In genomic region chr1:150213170-150214098, GRCh38 we compare ENCODE assay signal across 9 cellular contexts. TPM values are rescaled to one million over a fixed set of nuclear protein-coding genes. Genes with fewer than 3 reads are reported as not detected.
DNase-seq lines count a peak whose midpoint lies in the region; ATAC-seq, FAIRE-seq and TF ChIP-seq lines count a peak whose summit lies in the region.
"Had no signal": no experiment of that assay in that cellular context is flagged by ENCODE, and none has a peak within 500 bp of the region (broad histone marks: within the 10 kb centered on the region; RNA-seq: fewer than 3 reads in every experiment).

No MANE protein-coding gene starts in this region.

- peaks cover 17% of the 10 kb centered on the region for H3K4me1 Mint-ChIP-seq in activated T-helper 2 cell treated with anti-CD3 and anti-CD28 coated beads, Interferon-gamma antibody, Interleukin-2, Interleukin-4, amounts not matched to agents 10 μg/mL and 5 μg/mL and 100 μg/mL, durations not matched to agents 14 hours and 24 hours and 36 hours (ENCODE audit: low read depth)
- H3K4me1 Mint-ChIP-seq in natural killer cell = peaks cover 7 to 12% of the 10 kb centered on the region in 2 donors

- no peaks in the 10 kb centered on the region for H3K9me3 Mint-ChIP-seq in activated T-helper 2 cell treated with anti-CD3 and anti-CD28 coated beads, Interferon-gamma antibody, Interleukin-2, Interleukin-4, amounts not matched to agents 10 μg/mL and 5 μg/mL and 100 μg/mL, durations not matched to agents 14 hours and 24 hours and 36 hours
- H3K9me3 Mint-ChIP-seq in natural killer cell = no peaks in the 10 kb centered on the region

- peak; percentile 98 for DNase-seq in CD1c-positive myeloid dendritic cell (ENCODE audit: extremely low spot score)
- peak; percentile 90 for DNase-seq in HTR-8/SVneo (ENCODE audit: insufficient read length, low spot score)
- peak; percentile 90 for DNase-seq in activated T-helper 2 cell treated with anti-CD3 and anti-CD28 coated beads, Interferon-gamma antibody, Interleukin-2, Interleukin-4, amounts not matched to agents 10 μg/mL and 5 μg/mL and 100 μg/mL, durations not matched to agents 14 hours and 24 hours and 36 hours (ENCODE audit: low spot score)
- peak; percentile 95 for DNase-seq in fibroblast of peridontal ligament (ENCODE audit: extremely low read depth)
- DNase-seq in natural killer cell = peak; percentile 88
- DNase-seq in stimulated activated naive CD4-positive, alpha-beta T cell (lab: John Stamatoyannopoulos, UW) = peak; percentile 77 to 89 (median 86)

- intact Hi-C loops in activated T-helper 2 cell treated with anti-CD3 and anti-CD28 coated beads, Interferon-gamma antibody, Interleukin-2, Interleukin-4, amounts not matched to agents 10 μg/mL and 5 μg/mL and 100 μg/mL, durations not matched to agents 14 hours and 24 hours and 36 hours (cut with micrococcal nuclease) = loop anchor here (1.0 kb wide), 1 partner anchor 23 kb away; the partner anchor contains the start of gene ANP32E
- intact Hi-C loops in natural killer cell (cut with micrococcal nuclease) = loop anchor here (1.0 kb wide), 1 partner anchor 21 kb away; no protein-coding TSS in a partner anchor

- peak overlapping the region; percentile 97 for H3K27ac Mint-ChIP-seq in activated T-helper 2 cell treated with anti-CD3 and anti-CD28 coated beads, Interferon-gamma antibody, Interleukin-2, Interleukin-4, amounts not matched to agents 10 μg/mL and 5 μg/mL and 100 μg/mL, durations not matched to agents 14 hours and 24 hours and 36 hours
- H3K27ac Mint-ChIP-seq in natural killer cell = peak overlapping the region; percentile 96 to 97

- peak; percentile 54 for TF ChIP-seq CTCF in natural killer cell (IDR thresholded peaks at IDR 0.05)

- peak overlapping the region; percentile 87 for H3K4me3 Mint-ChIP-seq in activated T-helper 2 cell treated with anti-CD3 and anti-CD28 coated beads, Interferon-gamma antibody, Interleukin-2, Interleukin-4, amounts not matched to agents 10 μg/mL and 5 μg/mL and 100 μg/mL, durations not matched to agents 14 hours and 24 hours and 36 hours (ENCODE audit: low read depth)
- peak overlapping the region; percentile 91 for H3K4me3 Mint-ChIP-seq in natural killer cell

- no peaks in the 10 kb centered on the region for H3K27me3 Mint-ChIP-seq in activated T-helper 2 cell treated with anti-CD3 and anti-CD28 coated beads, Interferon-gamma antibody, Interleukin-2, Interleukin-4, amounts not matched to agents 10 μg/mL and 5 μg/mL and 100 μg/mL, durations not matched to agents 14 hours and 24 hours and 36 hours (ENCODE audit: low read depth)
- no peaks in the 10 kb centered on the region for H3K27me3 Mint-ChIP-seq in natural killer cell (ENCODE audit: low read depth in 2 of 2)

- peak; percentile 97 for ATAC-seq in GM19438 (IDR thresholded peaks at IDR 0.05; ENCODE audit: low read depth, unreplicated experiment)
- ATAC-seq in natural killer cell = peak; percentile 98 to 100 (median 99)

- FAIRE-seq in HTR-8/SVneo (lab: Jason Lieb, UNC) = no peak
- FAIRE-seq: colon had no signal

- H3K36me3 Mint-ChIP-seq in activated T-helper 2 cell treated with anti-CD3 and anti-CD28 coated beads, Interferon-gamma antibody, Interleukin-2, Interleukin-4, amounts not matched to agents 10 μg/mL and 5 μg/mL and 100 μg/mL, durations not matched to agents 14 hours and 24 hours and 36 hours (ENCODE audit: low read depth) = peaks cover 6% of the 10 kb centered on the region
- H3K36me3 Mint-ChIP-seq in natural killer cell = no peaks in the 10 kb centered on the region

TF ChIP-seq in PFSK-1, 5 proteins besides CTCF, POLR2A, EP300 and RAD21:
- TF ChIP-seq FOXP2 (optimal IDR thresholded peaks at IDR 0.05; ENCODE audit: borderline replicate concordance, extremely low read depth, extremely low read length, insufficient read depth) = no peak
- no peak for TF ChIP-seq SIN3A (IDR thresholded peaks at IDR 0.05; ENCODE audit: borderline replicate concordance, insufficient read depth, low read length)
- peak; percentile 80 for TF ChIP-seq POLR2AphosphoS5 (IDR thresholded peaks at IDR 0.05; ENCODE audit: low read depth, low read length)
- 0 out of 2 replicates have a peak, but pooled peaks have one; percentile 51 for TF ChIP-seq TAF1 (IDR thresholded peaks at IDR 0.05; ENCODE audit: borderline replicate concordance, insufficient read depth, low read length)
- TF ChIP-seq REST (IDR thresholded peaks at IDR 0.05; ENCODE audit: insufficient read depth in 1 of 2, low read depth in 2 of 2, low read length in 2 of 2) = no peak

RNA-seq across cellular contexts. Expression of gene ANP32E, which starts 22.5 kb away (rescaled TPM):
- polyA plus RNA-seq in PFSK-1 (2012; ENCODE audit: insufficient read length, low read depth) = 37.7 TPM
- total RNA-seq in activated T-helper 2 cell treated with anti-CD3 and anti-CD28 coated beads, Interferon-gamma antibody, Interleukin-2, Interleukin-4, amounts not matched to agents 10 μg/mL and 5 μg/mL and 100 μg/mL, durations not matched to agents 14 hours and 24 hours and 36 hours = 195 and 198 TPM in 2 replicates
- total RNA-seq in natural killer cell = 10 to 100 TPM; 50.7 to 56.9 (median 55.2) TPM

RNA-seq across cellular contexts. Expression of gene CA14, which starts 44.1 kb away (rescaled TPM):
- 0.33 TPM for polyA plus RNA-seq in PFSK-1 (2012; ENCODE audit: insufficient read length, low read depth)
- total RNA-seq in activated T-helper 2 cell treated with anti-CD3 and anti-CD28 coated beads, Interferon-gamma antibody, Interleukin-2, Interleukin-4, amounts not matched to agents 10 μg/mL and 5 μg/mL and 100 μg/mL, durations not matched to agents 14 hours and 24 hours and 36 hours = not detected in 2 replicates
- total RNA-seq in natural killer cell = not detected

RNA-seq across cellular contexts. Expression of gene APH1A, which starts 55.4 kb away (rescaled TPM):
- 106 TPM for polyA plus RNA-seq in PFSK-1 (2012; ENCODE audit: insufficient read length, low read depth)
- 103 and 105 TPM in 2 replicates for total RNA-seq in activated T-helper 2 cell treated with anti-CD3 and anti-CD28 coated beads, Interferon-gamma antibody, Interleukin-2, Interleukin-4, amounts not matched to agents 10 μg/mL and 5 μg/mL and 100 μg/mL, durations not matched to agents 14 hours and 24 hours and 36 hours
- 100 to 1,000 TPM; 133 to 153 (median 143) TPM for total RNA-seq in natural killer cell

RNA-seq across cellular contexts. Expression of gene C1orf54, which starts 59.2 kb away (rescaled TPM):
- 9.7 TPM for polyA plus RNA-seq in PFSK-1 (2012; ENCODE audit: insufficient read length, low read depth)
- 0.39 and 0.98 TPM in 2 replicates for total RNA-seq in activated T-helper 2 cell treated with anti-CD3 and anti-CD28 coated beads, Interferon-gamma antibody, Interleukin-2, Interleukin-4, amounts not matched to agents 10 μg/mL and 5 μg/mL and 100 μg/mL, durations not matched to agents 14 hours and 24 hours and 36 hours
- total RNA-seq in natural killer cell = 1 to 10 TPM in 2 of 3 donors, under 1 TPM in 1; 0.97 to 3.7 (median 1.6) TPM

Comparison
In these comparisons a context has a peak if more than half of its experiments do, and no peak if none do; other contexts are left out.
1. Peak in every context shown above with its lines: DNase-seq and ATAC-seq.